Comparison of ENCODE assay signal across 1 cellular context in the genomic region with DNA sequence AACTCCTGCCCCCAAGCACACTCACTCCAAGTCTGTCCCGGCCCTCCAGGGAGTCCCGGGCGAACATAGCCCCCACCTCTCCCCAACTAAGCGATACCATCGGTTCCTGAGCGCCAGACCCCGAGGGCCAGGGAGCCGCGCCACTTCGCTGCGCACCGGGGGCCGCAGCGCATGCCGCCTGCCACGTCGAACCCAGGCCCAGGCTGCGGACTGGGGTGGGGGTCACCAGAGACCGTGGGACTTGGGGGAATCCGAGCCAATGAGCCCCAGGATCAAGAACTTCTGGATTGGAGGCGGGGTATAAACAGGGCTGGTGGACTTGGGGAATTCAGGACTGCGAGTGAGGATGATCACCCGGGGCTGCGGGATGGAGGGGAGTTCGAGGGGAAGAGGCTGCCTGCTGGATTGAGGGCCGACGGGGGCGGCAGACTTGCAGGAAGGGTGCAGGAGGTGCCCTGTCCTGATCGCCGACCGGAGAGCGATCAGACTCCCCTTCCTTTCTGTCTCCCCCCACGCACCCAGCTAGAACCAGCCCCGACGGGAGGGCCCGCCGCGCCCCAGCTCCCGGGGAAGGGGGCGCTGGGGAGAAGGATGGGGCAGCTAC.
TF ChIP-seq lines count a peak whose summit lies in the region.

No MANE protein-coding gene starts in this region.

TF ChIP-seq in GM23338, 12 proteins besides CTCF, POLR2A, EP300 and RAD21 (continued from another document):
- no peak for TF ChIP-seq ZNF462 (CRISPR knock-in tag; IDR thresholded peaks at IDR 0.05)
TF ChIP-seq in GM23338: peak in this region for 2.
